Comparison of ENCODE assay signal across 26 cellular contexts in genomic region chr20:43023836-43024235, GRCh38.
"Had no signal": no experiment of that assay in that cellular context is flagged by ENCODE, and none has a peak within 500 bp of the region (broad histone marks: within the 10 kb centered on the region; RNA-seq: fewer than 3 reads in every experiment).

No MANE protein-coding gene starts in this region.

- H3K27me3 ChIP-seq: SJSA1 had no signal

- H3K4me3 ChIP-seq: K562, PC-9, SJSA1 had no signal

- H3K36me3 ChIP-seq: SJSA1 had no signal

- H3K4me1 ChIP-seq: SJSA1 had no signal

- DNase-seq: KG1, MM.1S, MV-4-11, NCI-H1092, NCI-H1105, NCI-H1417 treated with DMSO at 0.1 percent for 48 hours, NCI-H1436 treated with DMSO at 0.1 percent for 48 hours, NCI-H1694 treated with DMSO at 0.1 percent for 48 hours, NCI-H187 treated with DMSO at 0.1 percent for 48 hours, NCI-H2029, NCI-H2081, NCI-H2171 treated with DMSO at 0.1 percent for 48 hours, NCI-H2227 treated with DMSO at 0.1 percent for 48 hours, NCI-H345, NCI-H446, NCI-H510A treated with DMSO at 0.1 percent for 48 hours, NCI-H524 treated with DMSO at 0.1 percent for 48 hours, NCI-H526 treated with DMSO at 0.1 percent for 48 hours, NCI-H774, PC-9, Right ventricle myocardium superior, SHP77 treated with DMSO at 0.1 percent for 48 hours, SK-N-SH, SW 1271 had no signal

- H3K9me3 ChIP-seq: SK-N-SH had no signal

- H3K27ac ChIP-seq: PC-9, SJSA1 had no signal
